3 cellular contexts compared by ENCODE assay signal in the genomic region with DNA sequence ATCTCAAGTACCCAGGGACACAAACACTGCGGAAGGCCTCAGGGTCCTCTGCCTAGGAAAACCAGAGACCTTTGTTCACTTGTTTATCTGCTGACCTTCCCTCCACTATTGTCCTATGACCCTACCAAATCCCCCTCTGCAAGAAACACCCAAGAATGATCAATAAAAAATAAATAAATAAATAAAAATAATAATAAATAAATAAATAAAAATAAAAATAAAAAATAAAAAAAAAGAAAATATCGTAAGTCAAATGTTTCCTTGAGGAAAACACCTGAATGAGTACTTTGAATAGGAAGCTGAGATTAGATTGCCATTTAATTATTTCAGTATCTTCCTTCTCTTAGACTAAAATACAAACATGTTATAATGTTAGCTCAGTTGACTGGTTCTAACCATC.
DNase-seq lines count a peak whose midpoint lies in the region; ATAC-seq, FAIRE-seq and TF ChIP-seq lines count a peak whose summit lies in the region.
"Not testable (repeated sequence)": the region's sequence is repeated elsewhere in the genome, so short reads cannot be mapped to it uniquely, and the experiment has no call there.

No MANE protein-coding gene starts in this region.

- not testable (repeated sequence) for H3K4me1 Mint-ChIP-seq in WTC11; glutamatergic neuron (ENCODE audit: low read depth, unreplicated experiment)

- peak; percentile 40 for FAIRE-seq in frontal cortex (lab: Jason Lieb, UNC)

- DNase-seq in WTC11 (ENCODE audit: low spot score); frontal cortex (ENCODE audit: low spot score in 2 of 2); glutamatergic neuron: not testable (repeated sequence)

- CTCF ChIA-PET in WTC11 (lab: Charles Lee), result not testable (repeated sequence)

- TF ChIP-seq CTCF in WTC11 (IDR thresholded peaks at IDR 0.05); glutamatergic neuron (IDR thresholded peaks at IDR 0.05; ENCODE audit: partially characterized antibody, unreplicated experiment): not testable (repeated sequence)

- not testable (repeated sequence) for H3K36me3 Mint-ChIP-seq in WTC11; glutamatergic neuron (ENCODE audit: unreplicated experiment)

- POLR2A ChIA-PET in WTC11 (lab: Charles Lee), result not testable (repeated sequence)

- ATAC-seq in WTC11, result not testable (repeated sequence)

- H3K9me3 Mint-ChIP-seq in WTC11, result peaks cover 15% of the 10 kb centered on the region
- not testable (repeated sequence) for H3K9me3 Mint-ChIP-seq in glutamatergic neuron (ENCODE audit: unreplicated experiment)

- not testable (repeated sequence) for H3K27ac Mint-ChIP-seq in WTC11
- H3K27ac Mint-ChIP-seq in glutamatergic neuron (ENCODE audit: unreplicated experiment), result peak overlapping the region; percentile 90

- H3K4me3 Mint-ChIP-seq in WTC11; glutamatergic neuron (ENCODE audit: unreplicated experiment): not testable (repeated sequence)

- H3K27me3 Mint-ChIP-seq in WTC11 (ENCODE audit: low read depth); glutamatergic neuron (ENCODE audit: unreplicated experiment): not testable (repeated sequence)

TF ChIP-seq in WTC11, 78 proteins besides CTCF, POLR2A, EP300 and RAD21:
- peak; percentile 98 for TF ChIP-seq HMGA2 (CRISPR knock-in tag; IDR thresholded peaks at IDR 0.05)
